ENCODE assay signal across 1 cellular context in the genomic region with DNA sequence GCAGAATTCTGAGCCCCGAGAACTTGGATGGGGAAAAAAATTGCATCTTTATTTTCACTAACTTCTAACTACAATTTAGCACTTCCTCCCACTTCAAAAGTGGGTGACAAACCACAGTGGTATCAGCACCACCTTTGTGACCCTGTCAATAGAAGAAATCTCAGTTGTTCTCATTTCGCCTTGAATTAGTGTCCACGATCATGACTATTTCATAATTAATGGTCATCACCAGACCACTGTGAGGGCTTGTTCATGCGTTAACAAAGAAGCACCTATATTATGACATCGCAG.
TF ChIP-seq lines count a peak whose summit lies in the region.

No MANE protein-coding gene starts in this region.

TF ChIP-seq in GM12878, 131 proteins besides CTCF, POLR2A, EP300 and RAD21:
- TF ChIP-seq NR2F1 (conservative IDR thresholded peaks at IDR 0.05) (0 out of 2 replicates have a peak, but pooled peaks have one; percentile 15), SRF (IDR thresholded peaks at IDR 0.05; ENCODE audit: low read depth in 2 of 2, low read length in 2 of 2) (no peak)
